In genomic region chr4:71074452-71075299, GRCh38 we compare ENCODE assay signal across 13 cellular contexts.
DNase-seq lines count a peak whose midpoint lies in the region; ATAC-seq, FAIRE-seq and TF ChIP-seq lines count a peak whose summit lies in the region.
"Had no signal": no experiment of that assay in that cellular context is flagged by ENCODE, and none has a peak within 500 bp of the region (broad histone marks: within the 10 kb centered on the region; RNA-seq: fewer than 3 reads in every experiment).

No MANE protein-coding gene starts in this region.

- H3K36me3 ChIP-seq in right lobe of liver (no peaks in the 10 kb centered on the region), HepG2 (replicated peaks in 1 of 2; ENCODE audit: control insufficient read depth in 1 of 2, insufficient read depth in 2 of 2, low read length in 2 of 2) (no peaks in the 10 kb centered on the region), endocrine pancreas (ENCODE audit: control insufficient read depth, insufficient read depth, low read length) (no peaks in the 10 kb centered on the region), testis (ENCODE audit: low read depth, missing control alignments) (no peaks in the 10 kb centered on the region), smooth muscle cell (ENCODE audit: low read depth) (no peaks in the 10 kb centered on the region)

- H3K27ac ChIP-seq in right lobe of liver (no peak overlapping the region), HepG2 (ENCODE audit: extremely low read length, insufficient read depth, low read length) (no peak overlapping the region), testis (no peak overlapping the region), smooth muscle cell (ENCODE audit: low read depth) (no peak overlapping the region)

- TF ChIP-seq EP300 in HepG2 (IDR thresholded peaks at IDR 0.05; ENCODE audit: low read depth in 2 of 2, low read length in 2 of 2) (no peak), HepG2 (CRISPR knock-in tag; IDR thresholded peaks at IDR 0.05; ENCODE audit: borderline replicate concordance) (no peak)

- in situ Hi-C loops in HepG2 (cut with HindIII; ENCODE audit: extremely low pct_ligation_motif_present, low pct_unique_long_range_greater_than_20kb) = no loop called here

- POLR2A ChIA-PET in HepG2 (lab: Yijun Ruan, JAX) = no interaction called here

- H3K4me3 Mint-ChIP-seq in neural crest cell = no peak overlapping the region
- H3K4me3 Mint-ChIP-seq: activated naive CD4-positive, alpha-beta T cell treated with anti-CD3 and anti-CD28 coated beads, Interleukin-2, amount 10 ng/mL, durations not matched to agents 7 days and 5 days; stimulated activated naive CD8-positive, alpha-beta T cell treated with anti-CD3 and anti-CD28 coated beads, Interleukin-15, Interleukin-2, amounts not matched to agents 100 ng/mL and 50 ng/mL, for 24 hours had no signal

- peak overlapping the region; percentile 65 for H3K27ac Mint-ChIP-seq in neural crest cell (ENCODE audit: unreplicated experiment)
- H3K27ac Mint-ChIP-seq: activated naive CD4-positive, alpha-beta T cell treated with anti-CD3 and anti-CD28 coated beads, Interleukin-2, amount 10 ng/mL, durations not matched to agents 7 days and 5 days; stimulated activated naive CD8-positive, alpha-beta T cell treated with anti-CD3 and anti-CD28 coated beads, Interleukin-15, Interleukin-2, amounts not matched to agents 100 ng/mL and 50 ng/mL, for 24 hours had no signal

- no peaks in the 10 kb centered on the region for H3K9me3 Mint-ChIP-seq in neural crest cell
- H3K9me3 Mint-ChIP-seq: activated naive CD4-positive, alpha-beta T cell treated with anti-CD3 and anti-CD28 coated beads, Interleukin-2, amount 10 ng/mL, durations not matched to agents 7 days and 5 days; stimulated activated naive CD8-positive, alpha-beta T cell treated with anti-CD3 and anti-CD28 coated beads, Interleukin-15, Interleukin-2, amounts not matched to agents 100 ng/mL and 50 ng/mL, for 24 hours had no signal

- FAIRE-seq in HepG2 (lab: Jason Lieb, UNC) = no peak

- CTCF ChIA-PET in HepG2 (lab: Yijun Ruan, JAX; ENCODE audit: low intra/inter-chr PET ratio, low total read pairs) = no interaction called here

- no peak for TF ChIP-seq POLR2A in right lobe of liver (IDR thresholded peaks at IDR 0.05)
- TF ChIP-seq POLR2A in HepG2 (IDR thresholded peaks at IDR 0.05; ENCODE audit: insufficient read depth in 1 of 2, low read depth in 2 of 2, low read length in 2 of 2) = no peak
- TF ChIP-seq POLR2A in testis (IDR thresholded peaks at IDR 0.05) = no peak

- H3K79me2 ChIP-seq in HepG2 (ENCODE audit: insufficient read depth, low read length) (no peaks in the 10 kb centered on the region), smooth muscle cell (ENCODE audit: low read depth) (no peaks in the 10 kb centered on the region)

- no peaks in the 10 kb centered on the region for H3K4me1 Mint-ChIP-seq in neural crest cell
- H3K4me1 Mint-ChIP-seq: activated naive CD4-positive, alpha-beta T cell treated with anti-CD3 and anti-CD28 coated beads, Interleukin-2, amount 10 ng/mL, durations not matched to agents 7 days and 5 days had no signal

- H3K4me2 ChIP-seq in HepG2 (ENCODE audit: low read depth, low read length) (no peak overlapping the region), smooth muscle cell (no peak overlapping the region)

- H3K36me3 Mint-ChIP-seq in neural crest cell (ENCODE audit: low read depth) = no peaks in the 10 kb centered on the region
- H3K36me3 Mint-ChIP-seq: activated naive CD4-positive, alpha-beta T cell treated with anti-CD3 and anti-CD28 coated beads, Interleukin-2, amount 10 ng/mL, durations not matched to agents 7 days and 5 days had no signal

- peaks cover 11% of the 10 kb centered on the region for H3K27me3 Mint-ChIP-seq in neural crest cell (ENCODE audit: low read depth)

- H3K4me1 ChIP-seq in right lobe of liver = no peaks in the 10 kb centered on the region
- H3K4me1 ChIP-seq in HepG2 (ENCODE audit: insufficient read depth, low read length) = no peaks in the 10 kb centered on the region
- no peaks in the 10 kb centered on the region for H3K4me1 ChIP-seq in endocrine pancreas (ENCODE audit: control insufficient read depth, insufficient read depth, low read length)
- no peaks in the 10 kb centered on the region for H3K4me1 ChIP-seq in testis
- H3K4me1 ChIP-seq in smooth muscle cell (ENCODE audit: low read depth) = no peaks in the 10 kb centered on the region

- peak in 3 of 4 donors; percentile 35 to 49 (median 43) for ATAC-seq in right lobe of liver
- no peak for ATAC-seq in HepG2

- H3K9ac ChIP-seq in HepG2 (ENCODE audit: insufficient read depth, low read depth, low read length) (no peak overlapping the region), endocrine pancreas (ENCODE audit: control insufficient read depth, insufficient read depth, low read length) (no peak overlapping the region), smooth muscle cell (ENCODE audit: low read depth) (no peak overlapping the region)

- H4K20me1 ChIP-seq in HepG2 (ENCODE audit: insufficient read depth, low read length) (no peaks in the 10 kb centered on the region), smooth muscle cell (ENCODE audit: low read depth) (no peaks in the 10 kb centered on the region)

- no peaks in the 10 kb centered on the region for H3K27me3 ChIP-seq in right lobe of liver
- peaks cover 1 to 10% of the 10 kb centered on the region in 2 experiments; a peak in 2 of 5 replicates for H3K27me3 ChIP-seq in HepG2 (ENCODE audit: control insufficient read depth in 1 of 2, insufficient read depth in 2 of 2, low read length in 2 of 2)
- no peaks in the 10 kb centered on the region for H3K27me3 ChIP-seq in endocrine pancreas (ENCODE audit: control insufficient read depth, insufficient read depth, low read length)
- no peaks in the 10 kb centered on the region for H3K27me3 ChIP-seq in testis
- H3K27me3 ChIP-seq in smooth muscle cell (ENCODE audit: low read depth) = peaks cover 5% of the 10 kb centered on the region

- BruUV-seq in HepG2 (replicated peaks; lab: Mats Ljungman, UMichigan) = no TSS peak

- no peak for TF ChIP-seq CTCF in right lobe of liver (IDR thresholded peaks at IDR 0.05)
- no peak for TF ChIP-seq CTCF in HepG2 (CRISPR knock-in tag; IDR thresholded peaks at IDR 0.05)
- no peak for TF ChIP-seq CTCF in neural crest cell (conservative IDR thresholded peaks at IDR 0.05)
- TF ChIP-seq CTCF in testis (IDR thresholded peaks at IDR 0.05) = no peak
- no peak for TF ChIP-seq CTCF in smooth muscle cell (IDR thresholded peaks at IDR 0.05; ENCODE audit: borderline replicate concordance, insufficient read depth, poor library complexity, severe bottlenecking)

- 45% methylated on average over 10 of the region's 10 CpGs for WGBS in right lobe of liver (ENCODE audit: insufficient coverage, low coverage, low lambda C conversion rate, missing lambda C conversion rate)
- WGBS in HepG2 (ENCODE audit: low lambda C conversion rate) = 49% methylated on average over 10 of the region's 10 CpGs
- WGBS in testis, 2 donors = 40 to 50% methylated on average over 10 of the region's 10 CpGs
- WGBS in smooth muscle cell (ENCODE audit: low lambda C conversion rate) = 84% methylated on average over 10 of the region's 10 CpGs

- H3K9me3 ChIP-seq in right lobe of liver = no peaks in the 10 kb centered on the region
- H3K9me3 ChIP-seq in HepG2 (ENCODE audit: low read length) = no peaks in the 10 kb centered on the region
- H3K9me3 ChIP-seq in endocrine pancreas (ENCODE audit: control insufficient read depth, low read length) = no peaks in the 10 kb centered on the region
- H3K9me3 ChIP-seq in testis = no peaks in the 10 kb centered on the region
- no peaks in the 10 kb centered on the region for H3K9me3 ChIP-seq in smooth muscle cell (replicated peaks; ENCODE audit: low read depth)

- intact Hi-C loops in right lobe of liver (cut with DNase I) (no loop called here), HepG2 (cut with micrococcal nuclease; ENCODE audit: unreplicated experiment) (no loop called here), testis (cut with DNase I; ENCODE audit: low total_unique reads) (no loop called here)

- H2AFZ ChIP-seq in HepG2 (ENCODE audit: low read length) (no peak overlapping the region), smooth muscle cell (ENCODE audit: low read depth) (no peak overlapping the region)

- TF ChIP-seq RAD21 in HepG2 (CRISPR knock-in tag; IDR thresholded peaks at IDR 0.05) = no peak

- H3K4me3 ChIP-seq in right lobe of liver (no peak overlapping the region), HepG2 (replicated peaks in 1 of 3; ENCODE audit: insufficient read depth in 1 of 3, low read depth in 2 of 3, low read length in 3 of 3) (no peak overlapping the region), endocrine pancreas (ENCODE audit: control insufficient read depth, insufficient read depth, low read length) (peak overlapping the region; percentile 15), testis (no peak overlapping the region), smooth muscle cell (no peak overlapping the region)

- H3F3A ChIP-seq in smooth muscle cell (ENCODE audit: low read depth) = no peaks in the 10 kb centered on the region

- DNase-seq in right lobe of liver (no peak), HepG2 (ENCODE audit: low spot score) (no peak), neural crest cell (ENCODE audit: low read depth, low spot score) (no peak), testis (no peak), smooth muscle cell (lab: John Stamatoyannopoulos, UW; ENCODE audit: unreplicated experiment) (no peak), AML-193 (lab: John Stamatoyannopoulos, UW) (no peak), NCI-H1092 treated with DMSO at 0.1 percent for 48 hours (lab: John Stamatoyannopoulos, UW) (no peak)
- DNase-seq: activated CD4-positive, alpha-beta T cell treated with anti-CD3 and anti-CD28 coated beads, Interleukin-2, amount 50 U/mL, for 48 hours; activated naive CD4-positive, alpha-beta T cell treated with anti-CD3 and anti-CD28 coated beads, Interleukin-2, amount 10 ng/mL, durations not matched to agents 7 days and 5 days; GF-D8; NCI-H1048 had no signal

TF ChIP-seq in HepG2, 621 proteins besides CTCF, POLR2A, EP300 and RAD21 (continues in another document):
- TF ChIP-seq ZBTB49 (CRISPR knock-in tag; IDR thresholded peaks at IDR 0.05; ENCODE audit: borderline replicate concordance) = no peak
